ENCODE assay signal across 23 cellular contexts in genomic region chr2:119425119-119425405, GRCh38. TPM values are rescaled to one million over a fixed set of nuclear protein-coding genes. Genes with fewer than 3 reads are reported as not detected.
DNase-seq lines count a peak whose midpoint lies in the region; ATAC-seq and TF ChIP-seq lines count a peak whose summit lies in the region.
"Had no signal": no experiment of that assay in that cellular context is flagged by ENCODE, and none has a peak within 500 bp of the region (broad histone marks: within the 10 kb centered on the region; RNA-seq: fewer than 3 reads in every experiment).

No MANE protein-coding gene starts in this region.

- no peaks in the 10 kb centered on the region for H3K36me3 Mint-ChIP-seq in nephron progenitor cell (ENCODE audit: low read depth)
- no peaks in the 10 kb centered on the region for H3K36me3 Mint-ChIP-seq in activated CD8-positive, alpha-beta T cell treated with anti-CD3 and anti-CD28 coated beads, Interleukin-2, amount 10 ng/mL, durations not matched to agents 7 days and 5 days (ENCODE audit: low read depth)
- H3K36me3 Mint-ChIP-seq: CD14-positive monocyte; CD8-positive, alpha-beta memory T cell had no signal

- CTCF ChIA-PET in activated CD8-positive, alpha-beta T cell treated with anti-CD3 and anti-CD28 coated beads, Interleukin-2, amount 10 ng/mL, durations not matched to agents 7 days and 5 days (lab: Charles Lee) = no interaction called here

- peaks cover 11% of the 10 kb centered on the region for H3K27me3 Mint-ChIP-seq in nephron progenitor cell (ENCODE audit: low read depth, poor library complexity)
- H3K27me3 Mint-ChIP-seq in activated CD8-positive, alpha-beta T cell treated with anti-CD3 and anti-CD28 coated beads, Interleukin-2, amount 10 ng/mL, durations not matched to agents 7 days and 5 days (ENCODE audit: low read depth) = peaks cover 20% of the 10 kb centered on the region

- H3K4me1 Mint-ChIP-seq in nephron progenitor cell = peaks cover 69% of the 10 kb centered on the region
- no peaks in the 10 kb centered on the region for H3K4me1 Mint-ChIP-seq in activated CD8-positive, alpha-beta T cell treated with anti-CD3 and anti-CD28 coated beads, Interleukin-2, amount 10 ng/mL, durations not matched to agents 7 days and 5 days (ENCODE audit: low read depth)
- H3K4me1 Mint-ChIP-seq: CD8-positive, alpha-beta memory T cell had no signal

- TF ChIP-seq CTCF in colonic mucosa (IDR thresholded peaks at IDR 0.05) (no peak), nephron progenitor cell (IDR thresholded peaks at IDR 0.05) (no peak)

- no peak overlapping the region for H3K4me3 ChIP-seq in colonic mucosa
- H3K4me3 ChIP-seq: BLaER1 treated with 17β-estradiol and CSF1 and Interleukin-3, amounts not matched to agents 10 nM and 100 nM; GM12878; HAP-1 had no signal

- H3K4me1 ChIP-seq in colonic mucosa = no peaks in the 10 kb centered on the region
- H3K4me1 ChIP-seq: BE2C had no signal

- no peak for ATAC-seq in activated CD8-positive, alpha-beta T cell treated with anti-CD3 and anti-CD28 coated beads, Interleukin-2, amount 10 ng/mL, durations not matched to agents 7 days and 5 days
- ATAC-seq: GM12878 had no signal

- H3K9me3 Mint-ChIP-seq in nephron progenitor cell = peaks cover 28% of the 10 kb centered on the region
- H3K9me3 Mint-ChIP-seq in activated CD8-positive, alpha-beta T cell treated with anti-CD3 and anti-CD28 coated beads, Interleukin-2, amount 10 ng/mL, durations not matched to agents 7 days and 5 days (ENCODE audit: insufficient read depth) = no peaks in the 10 kb centered on the region

- peak overlapping the region; percentile 37 for H3K27ac Mint-ChIP-seq in nephron progenitor cell
- no peak overlapping the region for H3K27ac Mint-ChIP-seq in activated CD8-positive, alpha-beta T cell treated with anti-CD3 and anti-CD28 coated beads, Interleukin-2, amount 10 ng/mL, durations not matched to agents 7 days and 5 days
- H3K27ac Mint-ChIP-seq: CD14-positive monocyte; CD4-positive, alpha-beta T cell; CD8-positive, alpha-beta memory T cell; HFFc6 had no signal

- peak overlapping the region; percentile 87 for H3K27ac ChIP-seq in colonic mucosa
- H3K27ac ChIP-seq: 22Rv1; BLaER1 treated with 17β-estradiol and CSF1 and Interleukin-3, amounts not matched to agents 10 nM and 100 nM had no signal

- no peaks in the 10 kb centered on the region for H3K9me3 ChIP-seq in colonic mucosa
- H3K9me3 ChIP-seq: BE2C had no signal

- DNase-seq in activated CD8-positive, alpha-beta memory T cell treated with anti-CD3 and anti-CD28 coated beads for 24 hours = peak; percentile 15
- DNase-seq in activated CD8-positive, alpha-beta memory T cell treated with anti-CD3 and anti-CD28 coated beads, Interleukin-2, amount 50 U/mL, for 4 hours = no peak
- DNase-seq in colonic mucosa (no peak), nephron progenitor cell (no peak), NCI-H524 (lab: John Stamatoyannopoulos, UW) (no peak), NCI-H1105 treated with DMSO at 0.1 percent for 48 hours (lab: John Stamatoyannopoulos, UW) (no peak)
- no peak for DNase-seq in activated CD8-positive, alpha-beta T cell treated with anti-CD3 and anti-CD28 coated beads, Interleukin-2, amount 10 ng/mL, durations not matched to agents 7 days and 5 days
- DNase-seq: ACHN; AML-193; BE2C; CD4-positive, alpha-beta T cell; CD8-positive, alpha-beta memory T cell; DMS 273 treated with DMSO at 0.1 percent for 48 hours; DMS79; EL; GDM1; GOT3; HFFc6 had no signal

- no peaks in the 10 kb centered on the region for H3K36me3 ChIP-seq in colonic mucosa
- H3K36me3 ChIP-seq: BE2C; BLaER1 treated with 17β-estradiol and CSF1 and Interleukin-3, amounts not matched to agents 10 nM and 100 nM; HAP-1 had no signal

- POLR2A ChIA-PET in activated CD8-positive, alpha-beta T cell treated with anti-CD3 and anti-CD28 coated beads, Interleukin-2, amount 10 ng/mL, durations not matched to agents 7 days and 5 days (lab: Charles Lee) = no interaction called here

- intact Hi-C loops in colonic mucosa (cut with DNase I) = no loop called here

- H3K27me3 ChIP-seq in colonic mucosa = no peaks in the 10 kb centered on the region
- H3K27me3 ChIP-seq: BE2C had no signal

- no peak overlapping the region for H3K4me3 Mint-ChIP-seq in nephron progenitor cell
- H3K4me3 Mint-ChIP-seq in activated CD8-positive, alpha-beta T cell treated with anti-CD3 and anti-CD28 coated beads, Interleukin-2, amount 10 ng/mL, durations not matched to agents 7 days and 5 days = no peak overlapping the region
- H3K4me3 Mint-ChIP-seq: CD14-positive monocyte; CD4-positive, alpha-beta T cell; CD8-positive, alpha-beta memory T cell; HFFc6 had no signal

- H3K9ac ChIP-seq in colonic mucosa (ENCODE audit: low read depth in 2 of 2, low read length in 2 of 2) = no peak overlapping the region
- H3K9ac ChIP-seq: BLaER1 treated with 17β-estradiol and CSF1 and Interleukin-3, amounts not matched to agents 10 nM and 100 nM had no signal

RNA-seq across cellular contexts. Expression of gene TMEM37, which starts 6.6 kb away (rescaled TPM):
- 10 to 100 TPM; 24.3 to 52.1 TPM for total RNA-seq in colonic mucosa
- total RNA-seq in activated CD8-positive, alpha-beta T cell treated with anti-CD3 and anti-CD28 coated beads, Interleukin-2, amount 10 ng/mL, durations not matched to agents 7 days and 5 days = not detected
- total RNA-seq: CD4-positive, alpha-beta T cell; CD8-positive, alpha-beta memory T cell; HFFc6 had no signal

RNA-seq across cellular contexts. Expression of gene DBI, which starts 58.3 kb away (rescaled TPM):
- 100 to 1,000 TPM; 275 to 291 TPM for total RNA-seq in colonic mucosa
- 100 to 1,000 TPM; 192 TPM for total RNA-seq in activated CD8-positive, alpha-beta T cell treated with anti-CD3 and anti-CD28 coated beads, Interleukin-2, amount 10 ng/mL, durations not matched to agents 7 days and 5 days

RNA-seq across cellular contexts. Expression of gene C2orf76, which starts 58.4 kb away (rescaled TPM):
- 1 to 10 TPM; 4.7 to 6.6 TPM for total RNA-seq in colonic mucosa
- 1 to 10 TPM; 5.8 to 6.6 TPM for total RNA-seq in activated CD8-positive, alpha-beta T cell treated with anti-CD3 and anti-CD28 coated beads, Interleukin-2, amount 10 ng/mL, durations not matched to agents 7 days and 5 days

Comparison
In these comparisons a context has a peak if more than half of its experiments do, and no peak if none do; other contexts are left out.
1. RNA of gene TMEM37, which starts 6.6 kb away (total RNA-seq): 24.3 to 52.1 TPM in colonic mucosa; not detected in activated CD8-positive, alpha-beta T cell treated with anti-CD3 and anti-CD28 coated beads, Interleukin-2, amount 10 ng/mL, durations not matched to agents 7 days and 5 days; every median in the first group is over 10 times any median in the second.